ENCODE assay signal across 24 cellular contexts in the genomic region with DNA sequence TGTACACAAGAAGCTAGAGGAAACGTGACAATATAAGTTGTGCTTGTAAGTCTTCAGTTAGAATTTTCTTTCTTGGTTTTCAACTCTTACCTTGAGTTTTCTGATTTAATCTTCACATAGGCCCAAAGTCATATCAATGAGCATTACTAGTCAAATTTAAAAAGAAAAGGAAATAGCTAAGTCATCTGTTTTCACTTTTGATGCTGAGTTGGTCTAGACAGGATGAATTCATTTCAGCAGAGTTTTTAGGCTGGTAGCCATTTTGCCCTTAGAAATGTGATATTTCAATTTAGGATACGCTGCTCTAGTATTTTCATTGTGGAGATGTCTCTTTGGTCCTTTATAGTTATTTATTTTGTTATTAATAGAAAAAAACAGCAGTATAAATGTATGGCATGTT.
"Had no signal": no experiment of that assay in that cellular context is flagged by ENCODE, and none has a peak within 500 bp of the region (broad histone marks: within the 10 kb centered on the region; RNA-seq: fewer than 3 reads in every experiment).

No MANE protein-coding gene starts in this region.

- DNase-seq: activated CD4-positive, alpha-beta T cell treated with anti-CD3 and anti-CD28 coated beads for 36 hours; activated CD4-positive, alpha-beta T cell treated with anti-CD3 and anti-CD28 coated beads, Interleukin-2, amount 50 U/mL, for 48 hours; activated CD8-positive, alpha-beta memory T cell treated with anti-CD3 and anti-CD28 coated beads, Interleukin-2, amount 50 U/mL, for 48 hours; activated naive CD4-positive, alpha-beta T cell treated with Interleukin-2 at 50 U/mL for 16 hours; activated naive CD8-positive, alpha-beta T cell treated with anti-CD3 and anti-CD28 coated beads, Interleukin-2, amount 10 ng/mL, durations not matched to agents 7 days and 5 days; activated T-cell treated with anti-CD3 and anti-CD28 coated beads, Interleukin-2, amount 50 U/mL, for 48 hours; cerebellar nuclear complex; esophagus squamous epithelium; foreskin melanocyte; immature natural killer cell; left ventricle myocardium superior; mammary epithelial cell; naive thymus-derived CD8-positive, alpha-beta T cell; posterior cingulate gyrus; right lobe of liver; stimulated activated CD4-positive, alpha-beta T cell treated with anti-CD3 and anti-CD28 coated beads, Interleukin-1b, Interleukin-23, amount 100 ng/mL, for 48 hours; substantia nigra; T-helper 9 cell; thyroid gland had no signal

- H3K4me2 ChIP-seq: neural progenitor cell had no signal

- H2AFZ ChIP-seq: neural progenitor cell had no signal

- H3K4me1 Mint-ChIP-seq: immature natural killer cell, neural progenitor cell had no signal

- H3K27me3 ChIP-seq: esophagus squamous epithelium, neural progenitor cell, right lobe of liver, thyroid gland had no signal

- H3K36me3 ChIP-seq: esophagus squamous epithelium, neural progenitor cell, right lobe of liver, thyroid gland had no signal

- H3K9me3 Mint-ChIP-seq: activated naive CD8-positive, alpha-beta T cell treated with anti-CD3 and anti-CD28 coated beads, Interleukin-2, amount 10 ng/mL, durations not matched to agents 7 days and 5 days; immature natural killer cell; neural progenitor cell; stimulated activated naive CD8-positive, alpha-beta T cell treated with anti-CD3 and anti-CD28 coated beads, Interleukin-15, Interleukin-2, amounts not matched to agents 100 ng/mL and 50 ng/mL, for 24 hours had no signal

- H3K4me3 ChIP-seq: coronary artery, esophagus squamous epithelium, neural progenitor cell, right lobe of liver, skin epidermis, thyroid gland had no signal

- H3K4me3 Mint-ChIP-seq: activated CD4-positive, alpha-beta T cell treated with anti-CD3 and anti-CD28 coated beads for 36 hours; activated naive CD8-positive, alpha-beta T cell treated with anti-CD3 and anti-CD28 coated beads, Interleukin-2, amount 10 ng/mL, durations not matched to agents 7 days and 5 days; immature natural killer cell; mesothelial cell of epicardium; naive thymus-derived CD8-positive, alpha-beta T cell; neural progenitor cell; stimulated activated naive CD8-positive, alpha-beta T cell treated with anti-CD3 and anti-CD28 coated beads, Interleukin-15, Interleukin-2, amounts not matched to agents 100 ng/mL and 50 ng/mL, for 24 hours had no signal

- H3K4me1 ChIP-seq: esophagus squamous epithelium, neural progenitor cell, right lobe of liver, thyroid gland had no signal

- H3K27ac ChIP-seq: coronary artery, esophagus squamous epithelium, neural progenitor cell, right lobe of liver, skin epidermis, thyroid gland had no signal

- H3K36me3 Mint-ChIP-seq: activated naive CD8-positive, alpha-beta T cell treated with anti-CD3 and anti-CD28 coated beads, Interleukin-2, amount 10 ng/mL, durations not matched to agents 7 days and 5 days; mesothelial cell of epicardium; naive thymus-derived CD8-positive, alpha-beta T cell; neural progenitor cell had no signal

- H3K27me3 Mint-ChIP-seq: activated naive CD8-positive, alpha-beta T cell treated with anti-CD3 and anti-CD28 coated beads, Interleukin-2, amount 10 ng/mL, durations not matched to agents 7 days and 5 days; naive thymus-derived CD8-positive, alpha-beta T cell; stimulated activated naive CD8-positive, alpha-beta T cell treated with anti-CD3 and anti-CD28 coated beads, Interleukin-15, Interleukin-2, amounts not matched to agents 100 ng/mL and 50 ng/mL, for 24 hours had no signal

- H3K9me3 ChIP-seq: esophagus squamous epithelium, right lobe of liver, thyroid gland had no signal

- H3K9ac ChIP-seq: neural progenitor cell had no signal

- ATAC-seq: activated CD4-positive, alpha-beta T cell treated with anti-CD3 and anti-CD28 coated beads for 36 hours; left ventricle myocardium superior; naive thymus-derived CD8-positive, alpha-beta T cell; right lobe of liver had no signal

- H3K27ac Mint-ChIP-seq: activated CD4-positive, alpha-beta T cell treated with anti-CD3 and anti-CD28 coated beads for 36 hours; activated naive CD8-positive, alpha-beta T cell treated with anti-CD3 and anti-CD28 coated beads, Interleukin-2, amount 10 ng/mL, durations not matched to agents 7 days and 5 days; neural progenitor cell; stimulated activated naive CD8-positive, alpha-beta T cell treated with anti-CD3 and anti-CD28 coated beads, Interleukin-15, Interleukin-2, amounts not matched to agents 100 ng/mL and 50 ng/mL, for 24 hours had no signal
